ENCODE assay signal across 1 cellular context in genomic region chr21:42025392-42026071, GRCh38.
TF ChIP-seq lines count a peak whose summit lies in the region.

No MANE protein-coding gene starts in this region.

TF ChIP-seq in endothelial cell of umbilical vein, 7 proteins besides CTCF, POLR2A, EP300 and RAD21:
- no peak for TF ChIP-seq FOS (IDR thresholded peaks at IDR 0.05; ENCODE audit: borderline replicate concordance, insufficient read depth, low read length)
- no peak for TF ChIP-seq MYC (IDR thresholded peaks at IDR 0.05; ENCODE audit: low read depth, low read length)
